In the genomic region with DNA sequence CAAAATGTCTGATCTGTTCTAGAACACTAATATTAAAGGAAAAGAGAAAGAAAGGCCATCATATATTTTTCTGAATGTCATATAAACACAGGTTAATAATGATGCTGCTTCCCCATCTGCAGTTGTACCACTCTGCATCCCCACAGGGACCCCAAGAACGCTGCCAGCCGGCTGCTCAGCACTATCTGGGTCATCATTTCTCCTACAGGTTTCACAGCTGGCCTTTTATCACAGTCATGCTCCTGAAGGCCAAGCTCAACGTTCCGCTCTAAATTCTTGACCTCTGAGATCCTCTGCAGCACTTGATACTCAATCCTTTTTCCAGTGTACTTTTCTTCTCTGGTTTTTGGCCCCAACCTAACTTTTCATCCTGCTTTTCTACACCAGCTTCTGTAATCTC, we compare ENCODE assay signal across 8 cellular contexts. TPM values are rescaled to one million over a fixed set of nuclear protein-coding genes. Genes with fewer than 3 reads are reported as not detected.
DNase-seq lines count a peak whose midpoint lies in the region; ATAC-seq and TF ChIP-seq lines count a peak whose summit lies in the region.

No MANE protein-coding gene starts in this region.

- intact Hi-C loops in Caco-2 (cut with micrococcal nuclease; ENCODE audit: unreplicated experiment), result no loop called here

- CTCF ChIA-PET in Caco-2 (lab: Charles Lee), result no interaction called here

- H3K9me3 ChIP-seq in lung (ENCODE audit: control insufficient read depth in 2 of 2, insufficient read depth in 1 of 2, low read length in 1 of 2), result peaks cover 0 to 2% of the 10 kb centered on the region in 2 donors
- no peaks in the 10 kb centered on the region for H3K9me3 ChIP-seq in Caco-2

- no TSS peak for BruUV-seq in Caco-2 (replicated peaks; lab: Mats Ljungman, UMichigan)

- H3K36me3 ChIP-seq in lung (ENCODE audit: control insufficient read depth in 2 of 2, insufficient read depth in 2 of 2, low read length in 2 of 2) (peaks cover 6 to 7% of the 10 kb centered on the region in 2 donors), Caco-2 (ENCODE audit: control insufficient read depth, insufficient read depth, low read length) (peaks cover 4% of the 10 kb centered on the region; the same call in 1 of the 2 replicates)

- TF ChIP-seq CTCF in lung (IDR thresholded peaks at IDR 0.05; ENCODE audit: control extremely low read depth, extremely low read depth) (no peak), Caco-2 (IDR thresholded peaks at IDR 0.05; ENCODE audit: insufficient read depth in 1 of 2, low read depth in 1 of 2, low read length in 1 of 2, severe bottlenecking in 1 of 2, unreplicated experiment in 1 of 2) (no peak)

- peak overlapping the region; percentile 55 to 79 for H3K27ac ChIP-seq in lung (ENCODE audit: low read depth in 1 of 2, low read length in 1 of 2)
- H3K27ac ChIP-seq in temporal lobe (ENCODE audit: low read depth, low read length), result peak overlapping the region; percentile 17

- H3K4me1 ChIP-seq in lung (ENCODE audit: control insufficient read depth in 2 of 2, insufficient read depth in 2 of 2, low read length in 2 of 2) (peaks cover 9 to 10% of the 10 kb centered on the region in 2 donors), Caco-2 (peaks cover 9% of the 10 kb centered on the region)

- no peaks in the 10 kb centered on the region for H3K27me3 Mint-ChIP-seq in activated T-cell treated with anti-CD3 and anti-CD28 coated beads, Interleukin-2, amount 50 U/mL, for 72 hours (ENCODE audit: low read depth)
- no peaks in the 10 kb centered on the region for H3K27me3 Mint-ChIP-seq in activated naive CD8-positive, alpha-beta T cell
- H3K27me3 Mint-ChIP-seq in Caco-2 (ENCODE audit: insufficient read depth, unreplicated experiment), result no peaks in the 10 kb centered on the region

- H3K4me3 Mint-ChIP-seq in activated T-cell treated with anti-CD3 and anti-CD28 coated beads, Interleukin-2, amount 50 U/mL, for 72 hours, result peak overlapping the region; percentile 65 to 70
- H3K4me3 Mint-ChIP-seq in activated naive CD8-positive, alpha-beta T cell, result peak overlapping the region; percentile 76
- H3K4me3 Mint-ChIP-seq in Caco-2 (ENCODE audit: unreplicated experiment), result no peak overlapping the region

- no peak overlapping the region for H3K4me3 ChIP-seq in lung
- H3K4me3 ChIP-seq in Caco-2 (ENCODE audit: low read depth, low read length), result no peak overlapping the region

- no peak for ATAC-seq in activated T-cell treated with anti-CD3 and anti-CD28 coated beads, Interleukin-2, amount 50 U/mL, for 72 hours (replicated peaks in 1 of 2)
- no peak for ATAC-seq in lung (ENCODE audit: insufficient read depth, low FRiP score)
- ATAC-seq in HG03108 (IDR thresholded peaks at IDR 0.05; ENCODE audit: unreplicated experiment), result no peak
- ATAC-seq in HG03342 (IDR thresholded peaks at IDR 0.05; ENCODE audit: unreplicated experiment), result no peak

- H3K27me3 ChIP-seq in lung (ENCODE audit: control insufficient read depth, insufficient read depth) (no peaks in the 10 kb centered on the region), Caco-2 (replicated peaks; ENCODE audit: control insufficient read depth, insufficient read depth, low read length) (no peaks in the 10 kb centered on the region)

- POLR2A ChIA-PET in Caco-2 (lab: Charles Lee), result interaction anchor here (0.5 to 1.3 kb wide), 2 partner anchors 31 to 57 kb away, joined by 3 to 5 read pairs; partner anchors contain the start of gene GTPBP4

- H3K4me1 Mint-ChIP-seq in activated T-cell treated with anti-CD3 and anti-CD28 coated beads, Interleukin-2, amount 50 U/mL, for 72 hours (ENCODE audit: low read depth), result peaks cover 41% of the 10 kb centered on the region
- peaks cover 45% of the 10 kb centered on the region for H3K4me1 Mint-ChIP-seq in activated naive CD8-positive, alpha-beta T cell (ENCODE audit: low read depth)
- peaks cover 37% of the 10 kb centered on the region for H3K4me1 Mint-ChIP-seq in Caco-2 (ENCODE audit: low read depth, unreplicated experiment)

- H3K36me3 Mint-ChIP-seq in activated T-cell treated with anti-CD3 and anti-CD28 coated beads, Interleukin-2, amount 50 U/mL, for 72 hours (ENCODE audit: insufficient read depth in 2 of 2), result peaks cover 4 to 19% of the 10 kb centered on the region in 2 donors
- H3K36me3 Mint-ChIP-seq in activated naive CD8-positive, alpha-beta T cell, result peaks cover 2% of the 10 kb centered on the region
- peaks cover 82% of the 10 kb centered on the region for H3K36me3 Mint-ChIP-seq in Caco-2 (ENCODE audit: insufficient read depth, unreplicated experiment)

- whole genome bisulfite sequencing in lung, 2 donors, result 77 to 79% methylated on average over 4 of the region's 4 CpGs

- no peak for DNase-seq in activated T-cell treated with anti-CD3 and anti-CD28 coated beads, Interleukin-2, amount 50 U/mL, for 72 hours
- DNase-seq in activated T-cell treated with anti-CD3 and anti-CD28 coated beads for 4 hours (no peak), lung (ENCODE audit: low spot score) (no peak), Caco-2 (no peak)

- peak overlapping the region; percentile 82 for H3K27ac Mint-ChIP-seq in activated T-cell treated with anti-CD3 and anti-CD28 coated beads, Interleukin-2, amount 50 U/mL, for 72 hours
- peak overlapping the region; percentile 89 for H3K27ac Mint-ChIP-seq in activated naive CD8-positive, alpha-beta T cell
- no peak overlapping the region for H3K27ac Mint-ChIP-seq in Caco-2 (ENCODE audit: unreplicated experiment)

- H3K9me3 Mint-ChIP-seq in activated T-cell treated with anti-CD3 and anti-CD28 coated beads, Interleukin-2, amount 50 U/mL, for 72 hours, result no peaks in the 10 kb centered on the region
- no peaks in the 10 kb centered on the region for H3K9me3 Mint-ChIP-seq in activated naive CD8-positive, alpha-beta T cell (ENCODE audit: low read depth)
- H3K9me3 Mint-ChIP-seq in Caco-2 (ENCODE audit: unreplicated experiment), result no peaks in the 10 kb centered on the region

RNA-seq across cellular contexts. Expression of gene IDI1, which starts 4.8 kb away (rescaled TPM):
- total RNA-seq in activated T-cell treated with anti-CD3 and anti-CD28 coated beads, Interleukin-2, amount 50 U/mL, for 72 hours, result 10 to 100 TPM; 37.4 to 46.7 TPM
- total RNA-seq in lung (100 to 1,000 TPM in 1 of 2 donors, 10 to 100 TPM in 1; 60.0 to 173 TPM), temporal lobe (118 TPM), Caco-2 (2022) (121 and 133 TPM in 2 replicates)
- 100 to 1,000 TPM in 1 of 2 donors, 10 to 100 TPM in 1; 44.4 to 123 TPM for polyA plus RNA-seq in lung

RNA-seq across cellular contexts. Expression of gene WDR37, which starts 12.0 kb away (rescaled TPM):
- 10 to 100 TPM; 18.1 to 18.7 TPM for total RNA-seq in activated T-cell treated with anti-CD3 and anti-CD28 coated beads, Interleukin-2, amount 50 U/mL, for 72 hours
- total RNA-seq in lung, result 10 to 100 TPM; 16.4 to 23.5 TPM
- 10 to 100 TPM in 1 of 2 donors, 1 to 10 TPM in 1; 6.6 to 10.9 TPM for polyA plus RNA-seq in lung
- total RNA-seq in temporal lobe, result 28.3 TPM
- total RNA-seq in Caco-2 (2022), result 20.6 and 22.9 TPM in 2 replicates

RNA-seq across cellular contexts. Expression of gene IDI2, which starts 18.5 kb away (rescaled TPM):
- total RNA-seq in activated T-cell treated with anti-CD3 and anti-CD28 coated beads, Interleukin-2, amount 50 U/mL, for 72 hours, result not detected
- under 1 TPM in 1 of 2 donors, not detected in 1; 0.18 TPM for total RNA-seq in lung
- under 1 TPM; 0.05 to 0.08 TPM for polyA plus RNA-seq in lung
- total RNA-seq in temporal lobe, result not detected
- not detected in 2 replicates for total RNA-seq in Caco-2 (2022)

RNA-seq across cellular contexts. Expression of gene GTPBP4, which starts 55.9 kb away (rescaled TPM):
- total RNA-seq in activated T-cell treated with anti-CD3 and anti-CD28 coated beads, Interleukin-2, amount 50 U/mL, for 72 hours, result 10 to 100 TPM; 76.9 to 78.1 TPM
- total RNA-seq in lung (10 to 100 TPM; 36.5 to 43.6 TPM), temporal lobe (14.0 TPM), Caco-2 (2022) (175 and 202 TPM in 2 replicates)
- polyA plus RNA-seq in lung, result 10 to 100 TPM; 17.6 to 41.7 TPM
